ENCODE assay signal across 1 cellular context in the genomic region with DNA sequence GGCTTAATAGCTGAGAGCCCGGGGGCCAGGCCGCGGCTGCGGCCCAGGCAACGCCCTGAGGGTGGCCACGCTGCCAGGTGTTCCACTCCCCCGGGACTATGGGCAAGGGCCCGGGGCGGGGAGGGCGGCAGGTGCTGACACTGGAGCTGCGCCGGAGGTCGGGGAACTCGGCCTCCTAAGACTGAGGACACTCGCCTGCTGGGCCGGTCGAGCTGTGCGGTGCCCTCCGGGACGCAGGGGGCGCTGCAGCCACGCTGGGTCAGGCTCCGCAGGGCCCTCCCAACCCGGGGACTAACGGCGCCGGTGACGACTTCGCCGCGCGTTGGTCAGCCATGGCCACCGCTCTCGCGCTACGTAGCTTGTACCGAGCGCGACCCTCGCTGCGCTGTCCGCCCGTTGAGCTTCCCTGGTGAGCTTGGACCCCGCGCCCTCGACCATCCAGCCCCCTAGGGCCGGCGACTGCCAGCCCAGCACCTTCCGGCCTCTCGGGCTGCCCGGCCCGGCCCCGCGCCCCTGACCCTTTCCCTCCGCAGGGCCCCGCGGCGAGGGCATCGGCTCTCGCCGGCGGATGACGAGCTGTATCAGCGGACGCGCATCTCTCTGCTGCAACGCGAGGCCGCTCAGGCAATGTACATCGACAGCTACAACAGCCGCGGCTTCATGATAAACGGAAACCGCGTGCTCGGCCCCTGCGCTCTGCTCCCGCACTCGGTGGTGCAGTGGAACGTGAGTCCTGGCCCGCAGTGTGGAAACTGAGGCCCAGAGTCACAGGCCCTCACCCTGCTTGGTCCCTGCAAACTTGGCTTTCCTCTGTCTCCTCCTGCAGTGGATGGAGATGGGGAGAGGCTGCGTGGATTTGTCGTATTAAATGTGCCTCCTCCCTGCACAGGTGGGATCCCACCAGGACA.
A peak's percentile ranks its signal among the peaks of the same experiment; 100 is the strongest.
TF ChIP-seq lines count a peak whose summit lies in the region.

A gene with protein sequence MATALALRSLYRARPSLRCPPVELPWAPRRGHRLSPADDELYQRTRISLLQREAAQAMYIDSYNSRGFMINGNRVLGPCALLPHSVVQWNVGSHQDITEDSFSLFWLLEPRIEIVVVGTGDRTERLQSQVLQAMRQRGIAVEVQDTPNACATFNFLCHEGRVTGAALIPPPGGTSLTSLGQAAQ (plus strand): TSS at position 309 of the 908 bp plus-strand sequence. CDS start 24 bp downstream, at position 333.

TF ChIP-seq in HepG2, 621 proteins besides CTCF, POLR2A, EP300 and RAD21 (continued from another document and continues in another):
- no peak for TF ChIP-seq THRA (CRISPR knock-in tag; IDR thresholded peaks at IDR 0.05; ENCODE audit: borderline replicate concordance)
- TF ChIP-seq MYNN (CRISPR knock-in tag; IDR thresholded peaks at IDR 0.05; ENCODE audit: low read depth): no peak
- no peak for TF ChIP-seq AHDC1 (CRISPR knock-in tag; IDR thresholded peaks at IDR 0.05; ENCODE audit: borderline replicate concordance)
- 0 out of 2 replicates have a peak, but pooled peaks have one; percentile 7 for TF ChIP-seq PPARG (CRISPR knock-in tag; conservative IDR thresholded peaks at IDR 0.05)
- TF ChIP-seq ZBTB33 (CRISPR knock-in tag; IDR thresholded peaks at IDR 0.05): no peak
- no peak for TF ChIP-seq JARID2 (CRISPR knock-in tag; IDR thresholded peaks at IDR 0.05; ENCODE audit: insufficient replicate concordance)
- TF ChIP-seq BRF2 (CRISPR knock-in tag; IDR thresholded peaks at IDR 0.05): no peak
- TF ChIP-seq, protein P1, sequence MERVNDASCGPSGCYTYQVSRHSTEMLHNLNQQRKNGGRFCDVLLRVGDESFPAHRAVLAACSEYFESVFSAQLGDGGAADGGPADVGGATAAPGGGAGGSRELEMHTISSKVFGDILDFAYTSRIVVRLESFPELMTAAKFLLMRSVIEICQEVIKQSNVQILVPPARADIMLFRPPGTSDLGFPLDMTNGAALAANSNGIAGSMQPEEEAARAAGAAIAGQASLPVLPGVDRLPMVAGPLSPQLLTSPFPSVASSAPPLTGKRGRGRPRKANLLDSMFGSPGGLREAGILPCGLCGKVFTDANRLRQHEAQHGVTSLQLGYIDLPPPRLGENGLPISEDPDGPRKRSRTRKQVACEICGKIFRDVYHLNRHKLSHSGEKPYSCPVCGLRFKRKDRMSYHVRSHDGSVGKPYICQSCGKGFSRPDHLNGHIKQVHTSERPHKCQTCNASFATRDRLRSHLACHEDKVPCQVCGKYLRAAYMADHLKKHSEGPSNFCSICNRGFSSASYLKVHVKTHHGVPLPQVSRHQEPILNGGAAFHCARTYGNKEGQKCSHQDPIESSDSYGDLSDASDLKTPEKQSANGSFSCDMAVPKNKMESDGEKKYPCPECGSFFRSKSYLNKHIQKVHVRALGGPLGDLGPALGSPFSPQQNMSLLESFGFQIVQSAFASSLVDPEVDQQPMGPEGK (CRISPR knock-in tag; IDR thresholded peaks at IDR 0.05): peak; percentile 59
- TF ChIP-seq DNMT1 (CRISPR knock-in tag; IDR thresholded peaks at IDR 0.05): no peak
- TF ChIP-seq CSRNP1 (CRISPR knock-in tag; IDR thresholded peaks at IDR 0.05): peak; percentile 60; the same call in 1 of the 2 replicates
- TF ChIP-seq PREB (CRISPR knock-in tag; IDR thresholded peaks at IDR 0.05): no peak
- peak; percentile 34; the same call in 1 of the 2 replicates for TF ChIP-seq ZNF891 (CRISPR knock-in tag; IDR thresholded peaks at IDR 0.05)
- TF ChIP-seq ZNF766 (CRISPR knock-in tag; IDR thresholded peaks at IDR 0.05; ENCODE audit: borderline replicate concordance): peak; percentile 61; the same call in 1 of the 2 replicates
- TF ChIP-seq, protein P2, sequence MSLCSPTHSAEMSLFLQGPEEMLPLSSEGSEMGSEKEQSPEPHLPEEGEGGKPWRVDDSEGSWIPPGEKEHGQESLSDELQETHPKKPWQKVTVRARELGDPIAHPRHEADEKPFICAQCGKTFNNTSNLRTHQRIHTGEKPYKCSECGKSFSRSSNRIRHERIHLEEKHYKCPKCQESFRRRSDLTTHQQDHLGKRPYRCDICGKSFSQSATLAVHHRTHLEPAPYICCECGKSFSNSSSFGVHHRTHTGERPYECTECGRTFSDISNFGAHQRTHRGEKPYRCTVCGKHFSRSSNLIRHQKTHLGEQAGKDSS (CRISPR knock-in tag; IDR thresholded peaks at IDR 0.05; ENCODE audit: borderline replicate concordance, low read depth): no peak; the same call in 1 of the 2 replicates
- TF ChIP-seq RBM39 (IDR thresholded peaks at IDR 0.05; ENCODE audit: low read depth, low read length, poor library complexity, severe bottlenecking): peak; percentile 75
- no peak for TF ChIP-seq ZNF775 (CRISPR knock-in tag; IDR thresholded peaks at IDR 0.05; ENCODE audit: borderline replicate concordance)
- peak; percentile 82 for TF ChIP-seq SRY (CRISPR knock-in tag; IDR thresholded peaks at IDR 0.05)
- TF ChIP-seq GRHL1 (CRISPR knock-in tag; conservative IDR thresholded peaks at IDR 0.05): no peak
- peak; percentile 3; the same call in 1 of the 2 replicates for TF ChIP-seq ZNF460 (CRISPR knock-in tag; IDR thresholded peaks at IDR 0.05; ENCODE audit: borderline replicate concordance)
- peak; percentile 79 for TF ChIP-seq PHF20 (CRISPR knock-in tag; IDR thresholded peaks at IDR 0.05)
- peak; percentile 70; the same call in 1 of the 2 replicates for TF ChIP-seq ZBTB7B (CRISPR knock-in tag; IDR thresholded peaks at IDR 0.05)
- no peak; the same call in 1 of the 2 replicates for TF ChIP-seq PAXIP1 (CRISPR knock-in tag; conservative IDR thresholded peaks at IDR 0.05)
- TF ChIP-seq SP1 (IDR thresholded peaks at IDR 0.05): no peak
- TF ChIP-seq SP1 (CRISPR knock-in tag; IDR thresholded peaks at IDR 0.05): peak; percentile 71
